9 cellular contexts compared by ENCODE assay signal in the genomic region with DNA sequence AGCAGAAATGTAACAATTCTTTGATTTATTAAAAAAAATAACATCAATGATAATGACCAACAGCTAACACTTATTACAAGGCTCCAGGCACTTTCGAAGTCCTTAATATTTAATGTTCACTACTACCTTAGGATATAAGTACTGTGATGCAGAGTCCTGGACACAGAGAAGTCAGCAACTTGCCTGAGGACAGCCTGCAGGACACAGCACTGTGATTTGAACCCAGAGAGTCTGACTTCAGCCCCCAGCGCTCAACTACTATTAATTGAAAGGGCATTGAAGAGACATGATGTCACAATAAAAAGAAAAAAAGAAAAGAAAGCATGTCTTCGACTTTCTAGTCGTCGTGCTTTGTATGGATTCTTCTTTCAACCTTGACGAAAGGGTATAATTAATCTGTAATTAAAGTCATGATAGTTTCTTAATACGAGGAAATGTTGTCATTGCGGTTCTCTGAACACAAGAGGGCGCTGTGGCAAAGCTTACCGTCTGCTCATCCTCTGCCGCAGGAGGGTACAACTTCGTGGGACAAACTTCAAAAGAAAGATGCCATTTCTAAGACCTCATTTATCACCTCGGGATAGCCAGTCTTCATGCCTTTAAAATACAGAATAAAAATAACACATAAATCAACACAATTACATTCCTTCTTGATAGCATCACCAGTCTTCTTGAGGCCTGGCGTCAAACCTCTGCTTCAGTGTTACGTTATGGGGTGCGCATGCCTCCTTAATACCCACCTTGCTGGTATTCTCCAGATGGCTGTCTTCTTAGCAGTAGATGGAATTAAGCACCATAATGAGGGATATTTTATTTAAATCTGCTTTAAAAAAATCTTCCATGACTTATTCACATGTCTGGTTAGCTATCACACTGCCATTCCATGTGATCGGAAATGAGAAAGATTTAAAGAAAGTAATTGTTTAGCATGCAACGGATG.
A peak's percentile ranks its signal among the peaks of the same experiment; 100 is the strongest.
DNase-seq lines count a peak whose midpoint lies in the region; ATAC-seq, FAIRE-seq and TF ChIP-seq lines count a peak whose summit lies in the region.
"Had no signal": no experiment of that assay in that cellular context is flagged by ENCODE, and none has a peak within 500 bp of the region (broad histone marks: within the 10 kb centered on the region; RNA-seq: fewer than 3 reads in every experiment).

No MANE protein-coding gene starts in this region.

- TF ChIP-seq EP300 in upper lobe of left lung (IDR thresholded peaks at IDR 0.05) = no peak

- peak overlapping the region in 4 of 8 donors; percentile 33 to 52 (median 44) for H3K27ac Mint-ChIP-seq in CD8-positive, alpha-beta memory T cell
- H3K27ac Mint-ChIP-seq in activated T-cell treated with anti-CD3 and anti-CD28 coated beads, Interleukin-2, amount 50 U/mL, for 72 hours = no peak overlapping the region

- CTCF ChIA-PET in CD8-positive, alpha-beta memory T cell (lab: Charles Lee) = interaction anchor here (0.8 to 3.6 kb wide), 9 partner anchors 8 to 760 kb away, joined by 3 to 22 read pairs (median 3); no protein-coding TSS in a partner anchor

- H3K27me3 Mint-ChIP-seq in CD8-positive, alpha-beta memory T cell = no peaks in the 10 kb centered on the region
- H3K27me3 Mint-ChIP-seq in activated T-cell treated with anti-CD3 and anti-CD28 coated beads, Interleukin-2, amount 50 U/mL, for 72 hours (ENCODE audit: low read depth) = no peaks in the 10 kb centered on the region

- H3K4me1 Mint-ChIP-seq in CD8-positive, alpha-beta memory T cell = peaks cover 42 to 49% (median 44%) of the 10 kb centered on the region in 3 donors
- peaks cover 21% of the 10 kb centered on the region for H3K4me1 Mint-ChIP-seq in activated T-cell treated with anti-CD3 and anti-CD28 coated beads, Interleukin-2, amount 50 U/mL, for 72 hours (ENCODE audit: low read depth)

- TF ChIP-seq POLR2A in upper lobe of left lung (IDR thresholded peaks at IDR 0.05) (no peak), H54 (IDR thresholded peaks at IDR 0.05; ENCODE audit: low read depth, low read length) (no peak)

- POLR2A ChIA-PET in CD8-positive, alpha-beta memory T cell (lab: Charles Lee) = no interaction called here

- 37% methylated on average over 18 of the region's 18 CpGs for WGBS in upper lobe of left lung, 2 donors

- no peaks in the 10 kb centered on the region for H3K9me3 Mint-ChIP-seq in CD8-positive, alpha-beta memory T cell
- H3K9me3 Mint-ChIP-seq in activated T-cell treated with anti-CD3 and anti-CD28 coated beads, Interleukin-2, amount 50 U/mL, for 72 hours = no peaks in the 10 kb centered on the region

- TF ChIP-seq CTCF in fibroblast of pulmonary artery (IDR thresholded peaks at IDR 0.05; ENCODE audit: low read length, missing control alignments) (peak; percentile 82), omental fat pad (IDR thresholded peaks at IDR 0.05) (no peak), upper lobe of left lung (IDR thresholded peaks at IDR 0.05) (peak; percentile 56 to 77 (median 64))

- H3K27ac ChIP-seq in CD8-positive, alpha-beta memory T cell (ENCODE audit: low read depth, low read length) = no peak overlapping the region
- H3K27ac ChIP-seq in upper lobe of left lung = no peak overlapping the region

- H3K9me3 ChIP-seq in CD8-positive, alpha-beta memory T cell (ENCODE audit: low read length) = no peaks in the 10 kb centered on the region
- no peaks in the 10 kb centered on the region for H3K9me3 ChIP-seq in upper lobe of left lung

- no peak for FAIRE-seq in H54 (lab: Jason Lieb, UNC)

- H3K4me3 ChIP-seq in CD8-positive, alpha-beta memory T cell (ENCODE audit: low read length) = no peak overlapping the region
- H3K4me3 ChIP-seq in fibroblast of pulmonary artery (replicated peaks; ENCODE audit: low read depth, low read length) = no peak overlapping the region
- H3K4me3 ChIP-seq in upper lobe of left lung = no peak overlapping the region

- ATAC-seq in activated T-cell treated with anti-CD3 and anti-CD28 coated beads, Interleukin-2, amount 50 U/mL, for 72 hours (replicated peaks in 1 of 2) = no peak
- no peak for ATAC-seq in omental fat pad (ENCODE audit: low FRiP score)
- ATAC-seq in upper lobe of left lung (ENCODE audit: low FRiP score in 2 of 2) = peak in 1 of 2 donors; percentile 70

- no peaks in the 10 kb centered on the region for H3K36me3 ChIP-seq in CD8-positive, alpha-beta memory T cell (ENCODE audit: insufficient read depth, low read length)
- H3K36me3 ChIP-seq in upper lobe of left lung = no peaks in the 10 kb centered on the region

- H3K4me1 ChIP-seq in CD8-positive, alpha-beta memory T cell (ENCODE audit: insufficient read depth, low read length) = peaks cover 21% of the 10 kb centered on the region
- H3K4me1 ChIP-seq in upper lobe of left lung = peaks cover 2 to 22% (median 3%) of the 10 kb centered on the region in 4 donors

- H3K27me3 ChIP-seq in CD8-positive, alpha-beta memory T cell (ENCODE audit: insufficient read depth, low read length, poor library complexity, severe bottlenecking) = no peaks in the 10 kb centered on the region
- H3K27me3 ChIP-seq in upper lobe of left lung = no peaks in the 10 kb centered on the region

- DNase-seq in CD8-positive, alpha-beta memory T cell = peak; percentile 39 to 66 (median 41)
- peak; percentile 24 for DNase-seq in HS-27A (ENCODE audit: low read depth)
- peak; percentile 75 for DNase-seq in OCI-M1 (lab: John Stamatoyannopoulos, UW)
- peak; percentile 47 to 50 for DNase-seq in activated T-cell treated with anti-CD3 and anti-CD28 coated beads, Interleukin-2, amount 50 U/mL, for 72 hours
- peak; percentile 76 for DNase-seq in fibroblast of pulmonary artery (ENCODE audit: low read depth)
- DNase-seq in omental fat pad (ENCODE audit: low spot score) = peak; percentile 28
- DNase-seq in upper lobe of left lung = peak in 1 of 2 donors; percentile 43
- no peak for DNase-seq in H54 (ENCODE audit: insufficient read length, low spot score)

- H3K36me3 Mint-ChIP-seq in CD8-positive, alpha-beta memory T cell = peaks cover 0 to 6% (median 0%) of the 10 kb centered on the region in 3 donors
- H3K36me3 Mint-ChIP-seq in activated T-cell treated with anti-CD3 and anti-CD28 coated beads, Interleukin-2, amount 50 U/mL, for 72 hours (ENCODE audit: insufficient read depth in 2 of 2) = no peaks in the 10 kb centered on the region
- H3K36me3 Mint-ChIP-seq: IgD-negative memory B cell had no signal

- H3K4me3 Mint-ChIP-seq in CD8-positive, alpha-beta memory T cell = peak overlapping the region in 2 of 7 donors; percentile 29 to 70
- H3K4me3 Mint-ChIP-seq in activated T-cell treated with anti-CD3 and anti-CD28 coated beads, Interleukin-2, amount 50 U/mL, for 72 hours = no peak overlapping the region
- H3K4me3 Mint-ChIP-seq: IgD-negative memory B cell had no signal

Comparison
In these comparisons a context has a peak if more than half of its experiments do, and no peak if none do; other contexts are left out.
1. CTCF ChIP-seq: peak in fibroblast of pulmonary artery (single experiment) and upper lobe of left lung (6 of 6); none in omental fat pad (0 of 3).